Comparison of ENCODE assay signal across 22 cellular contexts in genomic region chr15:32668942-32669341, GRCh38. TPM values are rescaled to one million over a fixed set of nuclear protein-coding genes. Genes with fewer than 3 reads are reported as not detected.
A peak's percentile ranks its signal among the peaks of the same experiment; 100 is the strongest.
DNase-seq lines count a peak whose midpoint lies in the region; ATAC-seq and TF ChIP-seq lines count a peak whose summit lies in the region.
"Had no signal": no experiment of that assay in that cellular context is flagged by ENCODE, and none has a peak within 500 bp of the region (broad histone marks: within the 10 kb centered on the region; RNA-seq: fewer than 3 reads in every experiment).

No MANE protein-coding gene starts in this region.

- peaks cover 5% of the 10 kb centered on the region; the same call in 1 of the 2 replicates for H3K36me3 Mint-ChIP-seq in HFFc6 (ENCODE audit: low read depth)
- no peaks in the 10 kb centered on the region for H3K36me3 Mint-ChIP-seq in WTC11
- H3K36me3 Mint-ChIP-seq: CD4-positive, alpha-beta memory T cell had no signal

- H3K4me3 Mint-ChIP-seq in HFFc6 (peak overlapping the region; percentile 33), WTC11 (no peak overlapping the region)
- H3K4me3 Mint-ChIP-seq: CD4-positive, alpha-beta memory T cell; neural crest cell had no signal

- H3K27me3 Mint-ChIP-seq in HFFc6 (ENCODE audit: insufficient read depth): no peaks in the 10 kb centered on the region
- no peaks in the 10 kb centered on the region for H3K27me3 Mint-ChIP-seq in WTC11 (ENCODE audit: low read depth)
- H3K27me3 Mint-ChIP-seq: CD4-positive, alpha-beta memory T cell had no signal

- DNase-seq in HFFc6: no peak
- DNase-seq in WTC11 (ENCODE audit: low spot score): peak; percentile 77
- no peak for DNase-seq in foreskin keratinocyte
- no peak for DNase-seq in activated CD4-positive, alpha-beta T cell treated with anti-CD3 and anti-CD28 coated beads, Interleukin-2, amount 50 U/mL, for 48 hours
- DNase-seq in UCSD-AML1 (lab: John Stamatoyannopoulos, UW; ENCODE audit: unreplicated experiment): no peak
- DNase-seq: activated CD4-positive, alpha-beta T cell treated with anti-CD3 and anti-CD28 coated beads, Interleukin-2, amount 50 U/mL, for 1 hour; activated CD8-positive, alpha-beta memory T cell treated with anti-CD3 and anti-CD28 coated beads, Interleukin-2, amount 50 U/mL, for 48 hours; activated gamma-delta T cell; CD4-positive, alpha-beta memory T cell; erythroblast; NCI-H146; NCI-H748 treated with DMSO at 0.1 percent for 48 hours; SHP77; stimulated activated CD4-positive, alpha-beta T cell treated with anti-CD3 and anti-CD28 coated beads, Interleukin-1b, Interleukin-23, amount 100 ng/mL, for 48 hours; stimulated activated naive CD4-positive, alpha-beta T cell; thyroid gland had no signal

- H3K27ac Mint-ChIP-seq in HFFc6: peak overlapping the region; percentile 47
- peak overlapping the region; percentile 66 for H3K27ac Mint-ChIP-seq in WTC11
- H3K27ac Mint-ChIP-seq: CD4-positive, alpha-beta memory T cell had no signal

- H3K4me1 Mint-ChIP-seq in HFFc6 (ENCODE audit: low read depth) (peaks cover 54% of the 10 kb centered on the region), WTC11 (peaks cover 33% of the 10 kb centered on the region)
- H3K4me1 Mint-ChIP-seq: CD4-positive, alpha-beta memory T cell had no signal

- CTCF ChIA-PET in WTC11 (lab: Charles Lee): interaction anchor here (0.6 to 1.6 kb wide), 8 partner anchors 10 to 302 kb away, joined by 3 to 16 read pairs (median 4); no protein-coding TSS in a partner anchor

- POLR2A ChIA-PET in WTC11 (lab: Charles Lee): interaction anchor here (1.6 kb wide), 1 partner anchor 28 kb away, joined by 5 read pairs; the partner anchor contains the start of gene SCG5

- TF ChIP-seq CTCF in HFFc6 (IDR thresholded peaks at IDR 0.05) (peak; percentile 29; the same call in 1 of the 2 replicates), WTC11 (IDR thresholded peaks at IDR 0.05) (no peak), foreskin keratinocyte (conservative IDR thresholded peaks at IDR 0.05) (peak; percentile 4)

- peaks cover 4% of the 10 kb centered on the region for H3K4me1 ChIP-seq in foreskin keratinocyte
- H3K4me1 ChIP-seq: prostate gland, thyroid gland had no signal

- H3K27ac ChIP-seq in foreskin keratinocyte: no peak overlapping the region
- H3K27ac ChIP-seq in temporal lobe (ENCODE audit: low read depth, low read length): peak overlapping the region; percentile 97
- H3K27ac ChIP-seq: gastroesophageal sphincter, prostate gland, thyroid gland had no signal

- H3K9me3 Mint-ChIP-seq in HFFc6 (no peaks in the 10 kb centered on the region), WTC11 (no peaks in the 10 kb centered on the region)
- H3K9me3 Mint-ChIP-seq: CD4-positive, alpha-beta memory T cell; neural crest cell had no signal

- no peaks in the 10 kb centered on the region for H3K27me3 ChIP-seq in foreskin keratinocyte
- H3K27me3 ChIP-seq: gastroesophageal sphincter, thyroid gland had no signal

- peak; percentile 56 for ATAC-seq in WTC11
- no peak for ATAC-seq in foreskin keratinocyte
- no peak for ATAC-seq in GM21825 (IDR thresholded peaks at IDR 0.05; ENCODE audit: unreplicated experiment)
- ATAC-seq: gastroesophageal sphincter, left lobe of liver had no signal

TF ChIP-seq in WTC11, 78 proteins besides CTCF, POLR2A, EP300 and RAD21:
- TF ChIP-seq SP1 (CRISPR knock-in tag; conservative IDR thresholded peaks at IDR 0.05) (no peak), NFE2L1 (CRISPR knock-in tag; IDR thresholded peaks at IDR 0.05) (no peak), ZNF317 (CRISPR knock-in tag; IDR thresholded peaks at IDR 0.05; ENCODE audit: borderline replicate concordance, low read depth) (no peak), SOX15 (CRISPR knock-in tag; IDR thresholded peaks at IDR 0.05) (no peak), CREB1 (CRISPR knock-in tag; IDR thresholded peaks at IDR 0.05) (no peak), NR2C2 (CRISPR knock-in tag; IDR thresholded peaks at IDR 0.05) (no peak), EMX1 (CRISPR knock-in tag; IDR thresholded peaks at IDR 0.05) (no peak), HMGA2 (CRISPR knock-in tag; IDR thresholded peaks at IDR 0.05) (no peak), ZNF263 (CRISPR knock-in tag; IDR thresholded peaks at IDR 0.05; ENCODE audit: low read depth) (no peak), E2F4 (CRISPR knock-in tag; IDR thresholded peaks at IDR 0.05; ENCODE audit: borderline replicate concordance, low read depth) (no peak), MXD4 (CRISPR knock-in tag; IDR thresholded peaks at IDR 0.05; ENCODE audit: borderline replicate concordance) (no peak)
- TF ChIP-seq, protein P1, sequence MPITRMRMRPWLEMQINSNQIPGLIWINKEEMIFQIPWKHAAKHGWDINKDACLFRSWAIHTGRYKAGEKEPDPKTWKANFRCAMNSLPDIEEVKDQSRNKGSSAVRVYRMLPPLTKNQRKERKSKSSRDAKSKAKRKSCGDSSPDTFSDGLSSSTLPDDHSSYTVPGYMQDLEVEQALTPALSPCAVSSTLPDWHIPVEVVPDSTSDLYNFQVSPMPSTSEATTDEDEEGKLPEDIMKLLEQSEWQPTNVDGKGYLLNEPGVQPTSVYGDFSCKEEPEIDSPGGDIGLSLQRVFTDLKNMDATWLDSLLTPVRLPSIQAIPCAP (CRISPR knock-in tag; IDR thresholded peaks at IDR 0.05): no peak

RNA-seq across cellular contexts. Expression of gene SCG5, which starts 27.4 kb away (rescaled TPM):
- 1 to 10 TPM; 2.6 to 5.5 (median 3.5) TPM for total RNA-seq in HFFc6 (2021; fragmentation: NEBNext Ultra II Directional; extraction: Animal tissue kit (Norgen Biotek cat#: 25700))
- total RNA-seq in WTC11 (2021): 14.2 to 28.7 TPM (median 27.2 TPM) in 3 replicates
- total RNA-seq in foreskin keratinocyte: 12.3 and 46.3 TPM in 2 replicates
- 14.9 and 51.3 TPM in 2 replicates for polyA plus RNA-seq in foreskin keratinocyte
- total RNA-seq in temporal lobe: 101 TPM

RNA-seq across cellular contexts. Expression of gene GREM1, which starts 48.9 kb away (rescaled TPM):
- total RNA-seq in HFFc6 (2021; fragmentation: NEBNext Ultra II Directional; extraction: Animal tissue kit (Norgen Biotek cat#: 25700)): 1,000 to 10,000 TPM; 2,146 to 4,099 (median 3,549) TPM
- total RNA-seq in WTC11 (2021): 0.59 to 1.4 TPM (median 0.71 TPM) in 3 replicates
- total RNA-seq in foreskin keratinocyte: 0.04 and 0.10 TPM in 2 replicates
- 0.04 and 0.07 TPM in 2 replicates for polyA plus RNA-seq in foreskin keratinocyte
- 8.1 TPM for total RNA-seq in temporal lobe
- total RNA-seq: CD4-positive, alpha-beta memory T cell had no signal
- polyA plus RNA-seq: CD4-positive, alpha-beta memory T cell had no signal

RNA-seq across cellular contexts. Expression of gene ARHGAP11A, which starts 53.6 kb away (rescaled TPM):
- total RNA-seq in HFFc6 (2021; fragmentation: NEBNext Ultra II Directional; extraction: Animal tissue kit (Norgen Biotek cat#: 25700)): 10 to 100 TPM; 24.9 to 95.0 (median 74.6) TPM
- total RNA-seq in WTC11 (2021): 76.8 to 93.0 TPM (median 81.5 TPM) in 3 replicates
- total RNA-seq in foreskin keratinocyte: 42.5 and 55.4 TPM in 2 replicates
- 9.3 and 14.0 TPM in 2 replicates for polyA plus RNA-seq in foreskin keratinocyte
- total RNA-seq in temporal lobe: 11.6 TPM

Comparison
In these comparisons a context has a peak if more than half of its experiments do, and no peak if none do; other contexts are left out.
1. RNA of gene GREM1, which starts 48.9 kb away (total RNA-seq): 2,146 to 4,099 TPM in HFFc6; 8.1 TPM in temporal lobe (single experiment), 0.59 to 1.4 TPM in WTC11 and 0.04 to 0.10 TPM in foreskin keratinocyte; every median in the first group is over 100 times any median in the second.